Comparison of ENCODE assay signal across 15 cellular contexts in genomic region chr2:63866009-63866709, GRCh38. TPM values are rescaled to one million over a fixed set of nuclear protein-coding genes. Genes with fewer than 3 reads are reported as not detected.
A peak's percentile ranks its signal among the peaks of the same experiment; 100 is the strongest.
DNase-seq lines count a peak whose midpoint lies in the region; ATAC-seq and TF ChIP-seq lines count a peak whose summit lies in the region.
"Had no signal": no experiment of that assay in that cellular context is flagged by ENCODE, and none has a peak within 500 bp of the region (broad histone marks: within the 10 kb centered on the region; RNA-seq: fewer than 3 reads in every experiment).

No MANE protein-coding gene starts in this region.

- in situ Hi-C loops in HAP-1 (cut with MboI; ENCODE audit: low sequenced_read_pairs): loop anchor here (10.0 kb wide), 1 partner anchor 171 kb away; no protein-coding TSS in a partner anchor

- no peaks in the 10 kb centered on the region for H3K9me3 Mint-ChIP-seq in T-helper 2 cell treated with Interferon-gamma antibody and Interleukin-4, amounts not matched to agents 5 μg/mL and 100 μg/mL, for 36 hours
- no peaks in the 10 kb centered on the region for H3K9me3 Mint-ChIP-seq in WTC11
- no peaks in the 10 kb centered on the region for H3K9me3 Mint-ChIP-seq in natural killer cell treated with Interleukin-12 subunit alpha and Interleukin-12 subunit beta and Interleukin-15 and Interleukin-18, amount 100 ng/mL, for 72 hours
- H3K9me3 Mint-ChIP-seq: naive B cell had no signal

- peaks cover 69% of the 10 kb centered on the region for H3K36me3 Mint-ChIP-seq in T-helper 2 cell treated with Interferon-gamma antibody and Interleukin-4, amounts not matched to agents 5 μg/mL and 100 μg/mL, for 36 hours (ENCODE audit: low read depth)
- H3K36me3 Mint-ChIP-seq in WTC11: peaks cover 81% of the 10 kb centered on the region
- H3K36me3 Mint-ChIP-seq in natural killer cell treated with Interleukin-12 subunit alpha and Interleukin-12 subunit beta and Interleukin-15 and Interleukin-18, amount 100 ng/mL, for 72 hours: peaks cover 9% of the 10 kb centered on the region
- H3K36me3 Mint-ChIP-seq: naive B cell had no signal

- H3K27ac Mint-ChIP-seq in T-helper 2 cell treated with Interferon-gamma antibody and Interleukin-4, amounts not matched to agents 5 μg/mL and 100 μg/mL, for 36 hours: peak overlapping the region; percentile 45
- peak overlapping the region; percentile 69 for H3K27ac Mint-ChIP-seq in WTC11
- peak overlapping the region; percentile 30 to 72 for H3K27ac Mint-ChIP-seq in natural killer cell treated with Interleukin-12 subunit alpha and Interleukin-12 subunit beta and Interleukin-15 and Interleukin-18, amount 100 ng/mL, for 72 hours

- no peak for DNase-seq in T-helper 2 cell treated with Interferon-gamma antibody and Interleukin-4, amounts not matched to agents 5 μg/mL and 100 μg/mL, for 36 hours (ENCODE audit: low spot score)
- DNase-seq in T-helper 2 cell (no peak), GM20000 (ENCODE audit: low spot score) (peak; percentile 22), WTC11 (ENCODE audit: low spot score) (no peak), hypothalamus (lab: John Stamatoyannopoulos, UW) (no peak), islet precursor cell (no peak), HAP-1 (ENCODE audit: low spot score in 2 of 2) (no peak)
- no peak for DNase-seq in natural killer cell treated with Interleukin-12 subunit alpha and Interleukin-12 subunit beta and Interleukin-15 and Interleukin-18, amount 100 ng/mL, for 72 hours (ENCODE audit: low spot score)
- DNase-seq: kidney glomerular epithelial cell, naive B cell, NCI-H2171 treated with DMSO at 0.1 percent for 48 hours, PC-9 had no signal

- H3K4me3 Mint-ChIP-seq in T-helper 2 cell treated with Interferon-gamma antibody and Interleukin-4, amounts not matched to agents 5 μg/mL and 100 μg/mL, for 36 hours: peak overlapping the region; percentile 16
- no peak overlapping the region for H3K4me3 Mint-ChIP-seq in WTC11
- no peak overlapping the region for H3K4me3 Mint-ChIP-seq in natural killer cell treated with Interleukin-12 subunit alpha and Interleukin-12 subunit beta and Interleukin-15 and Interleukin-18, amount 100 ng/mL, for 72 hours

- CTCF ChIA-PET in WTC11 (lab: Charles Lee): interaction anchor here (1.2 to 1.4 kb wide), 2 partner anchors 167 to 175 kb away, joined by 3 to 5 read pairs; no protein-coding TSS in a partner anchor

- no peak overlapping the region for H3K4me3 ChIP-seq in HAP-1
- H3K4me3 ChIP-seq: A549, PC-9, skin epidermis, tibial nerve had no signal

- POLR2A ChIA-PET in WTC11 (lab: Charles Lee): no interaction called here

- ATAC-seq in WTC11: peak; percentile 19; the same call in 1 of the 2 replicates
- no peak for ATAC-seq in natural killer cell treated with Interleukin-12 subunit alpha and Interleukin-12 subunit beta and Interleukin-15 and Interleukin-18, amount 100 ng/mL, for 72 hours
- ATAC-seq: A549 had no signal

- peaks cover 8% of the 10 kb centered on the region for H3K36me3 ChIP-seq in HAP-1 (replicated peaks)

- H3K27me3 ChIP-seq in HAP-1 (ENCODE audit: low read depth): no peaks in the 10 kb centered on the region
- H3K27me3 ChIP-seq: tibial nerve had no signal

- no peaks in the 10 kb centered on the region for H3K9me3 ChIP-seq in HAP-1
- H3K9me3 ChIP-seq: A549, tibial nerve had no signal

- H3K4me1 ChIP-seq in HAP-1: no peaks in the 10 kb centered on the region

- peaks cover 47% of the 10 kb centered on the region for H3K4me1 Mint-ChIP-seq in T-helper 2 cell treated with Interferon-gamma antibody and Interleukin-4, amounts not matched to agents 5 μg/mL and 100 μg/mL, for 36 hours (ENCODE audit: low read depth)
- H3K4me1 Mint-ChIP-seq in WTC11: peaks cover 79% of the 10 kb centered on the region
- H3K4me1 Mint-ChIP-seq in natural killer cell treated with Interleukin-12 subunit alpha and Interleukin-12 subunit beta and Interleukin-15 and Interleukin-18, amount 100 ng/mL, for 72 hours (ENCODE audit: low read depth in 2 of 2): peaks cover 14 to 16% of the 10 kb centered on the region in 2 donors

- TF ChIP-seq CTCF in GM20000 (IDR thresholded peaks at IDR 0.05; ENCODE audit: extremely low read depth, missing control alignments) (no peak), WTC11 (IDR thresholded peaks at IDR 0.05) (no peak)

- no peaks in the 10 kb centered on the region for H3K27me3 Mint-ChIP-seq in T-helper 2 cell treated with Interferon-gamma antibody and Interleukin-4, amounts not matched to agents 5 μg/mL and 100 μg/mL, for 36 hours (ENCODE audit: low read depth)
- H3K27me3 Mint-ChIP-seq in WTC11 (ENCODE audit: low read depth): no peaks in the 10 kb centered on the region
- H3K27me3 Mint-ChIP-seq in natural killer cell treated with Interleukin-12 subunit alpha and Interleukin-12 subunit beta and Interleukin-15 and Interleukin-18, amount 100 ng/mL, for 72 hours: no peaks in the 10 kb centered on the region
- H3K27me3 Mint-ChIP-seq: naive B cell had no signal

TF ChIP-seq in WTC11, 78 proteins besides CTCF, POLR2A, EP300 and RAD21:
- TF ChIP-seq ZNF281 (CRISPR knock-in tag; IDR thresholded peaks at IDR 0.05) (no peak), ETV6 (CRISPR knock-in tag; IDR thresholded peaks at IDR 0.05) (no peak), TCF7 (CRISPR knock-in tag; IDR thresholded peaks at IDR 0.05; ENCODE audit: low read depth) (no peak), CBFB (CRISPR knock-in tag; IDR thresholded peaks at IDR 0.05; ENCODE audit: low read depth) (no peak), FOXP4 (CRISPR knock-in tag; IDR thresholded peaks at IDR 0.05) (no peak), MXD4 (CRISPR knock-in tag; IDR thresholded peaks at IDR 0.05; ENCODE audit: borderline replicate concordance) (no peak), JAZF1 (CRISPR knock-in tag; IDR thresholded peaks at IDR 0.05) (no peak), ELF4 (CRISPR knock-in tag; IDR thresholded peaks at IDR 0.05; ENCODE audit: low read depth) (no peak)

RNA-seq across cellular contexts. Expression of gene UGP2, which starts 24.5 kb away (rescaled TPM):
- total RNA-seq in WTC11 (2021): 543 to 626 TPM (median 606 TPM) in 3 replicates
- 10 to 100 TPM; 85.9 to 90.8 TPM for total RNA-seq in natural killer cell treated with Interleukin-12 subunit alpha and Interleukin-12 subunit beta and Interleukin-15 and Interleukin-18, amount 100 ng/mL, for 72 hours
